ENCODE assay signal across 8 cellular contexts in the genomic region with DNA sequence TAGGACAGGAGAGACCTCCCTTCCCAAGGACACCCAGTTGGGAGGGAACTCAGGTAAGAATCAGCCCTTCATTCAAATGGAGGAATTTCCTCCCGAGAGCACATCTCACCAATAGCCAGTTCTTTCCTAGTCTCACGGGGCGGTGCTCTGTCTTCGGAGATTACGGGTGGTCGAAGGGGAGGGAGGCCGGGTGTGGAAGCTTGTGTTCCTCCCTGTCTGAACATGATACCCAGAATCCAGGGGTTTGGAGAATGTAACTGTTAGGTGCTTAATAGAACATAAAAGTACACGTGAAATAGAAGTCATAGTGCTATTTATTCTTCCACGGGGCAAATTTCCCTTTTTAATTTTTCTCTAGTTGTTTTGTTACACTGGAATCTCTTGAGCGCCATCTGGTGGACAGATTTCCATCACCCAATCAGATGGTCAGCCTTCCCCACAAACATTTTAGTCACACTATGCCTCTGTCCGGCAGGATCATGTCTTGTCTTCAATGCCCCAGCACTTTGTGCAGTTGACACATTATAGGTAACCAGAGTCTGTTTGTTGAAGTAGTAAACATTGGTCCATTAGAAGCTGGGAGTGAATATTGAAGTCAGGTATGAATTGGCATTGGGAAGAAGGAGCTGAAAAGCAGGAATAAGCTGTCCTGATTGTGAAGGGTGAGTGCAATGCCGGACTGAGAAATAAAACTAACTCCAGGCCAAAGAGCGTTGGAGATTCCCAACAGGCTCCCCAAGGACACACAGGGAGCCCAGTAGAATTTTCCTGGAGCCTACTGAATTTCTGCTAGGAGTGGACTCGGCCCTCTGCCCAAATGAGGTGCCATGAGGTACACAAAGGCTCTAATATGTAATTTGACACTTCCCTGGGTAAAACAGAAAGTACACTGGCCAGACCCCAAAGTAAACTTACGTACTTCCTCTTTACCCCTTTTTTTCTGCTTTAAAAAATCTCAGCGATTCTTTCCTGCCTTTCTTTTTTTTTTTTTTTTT.
DNase-seq lines count a peak whose midpoint lies in the region; ATAC-seq lines count a peak whose summit lies in the region.

No MANE protein-coding gene starts in this region.

- H3K36me3 ChIP-seq in ES-I3 (ENCODE audit: insufficient read depth, low read length) = no peaks in the 10 kb centered on the region

- peaks cover 34% of the 10 kb centered on the region for H3K4me1 ChIP-seq in ES-I3 (ENCODE audit: insufficient read depth, low read length)

- H3K9me3 ChIP-seq in ES-I3 (ENCODE audit: control insufficient read depth, insufficient read depth, low read length) = 0 out of 2 replicates have a peak, but pooled peaks cover 4% of the 10 kb centered on the region

- peak; percentile 61 for DNase-seq in NCI-H226
- peak; percentile 88 for DNase-seq in cerebellar cortex (ENCODE audit: low spot score)
- DNase-seq in kidney glomerular epithelial cell (lab: John Stamatoyannopoulos, UW) = peak; percentile 86
- DNase-seq in stimulated activated CD4-positive, alpha-beta T cell treated with anti-CD3 and anti-CD28 coated beads, Interleukin-1b, Interleukin-23, amount 100 ng/mL, for 4 hours (ENCODE audit: low read depth in 2 of 2) = peak; percentile 22 to 41

- H3K9ac ChIP-seq in ES-I3 (ENCODE audit: low read depth, low read length) = peak overlapping the region; percentile 38; the same call in 1 of the 2 replicates

- ATAC-seq in HG02981 (IDR thresholded peaks at IDR 0.05; ENCODE audit: unreplicated experiment) = peak; percentile 75
- peak; percentile 41 to 51 for ATAC-seq in activated CD4-positive, CD25-positive, alpha-beta regulatory T cell treated with anti-CD3 and anti-CD28 coated beads, Interleukin-2, amount 50 U/mL, for 24 hours
- no peak for ATAC-seq in HG03159 (IDR thresholded peaks at IDR 0.05; ENCODE audit: unreplicated experiment)

Comparison
In these comparisons a context has a peak if more than half of its experiments do, and no peak if none do; other contexts are left out.
1. DNase-seq: peak in every context shown above with its lines; median percentile 88 in cerebellar cortex; 86 in kidney glomerular epithelial cell; 61 in NCI-H226; 32 in stimulated activated CD4-positive, alpha-beta T cell treated with anti-CD3 and anti-CD28 coated beads, Interleukin-1b, Interleukin-23, amount 100 ng/mL, for 4 hours.